ENCODE assay signal across 2 cellular contexts in the genomic region with DNA sequence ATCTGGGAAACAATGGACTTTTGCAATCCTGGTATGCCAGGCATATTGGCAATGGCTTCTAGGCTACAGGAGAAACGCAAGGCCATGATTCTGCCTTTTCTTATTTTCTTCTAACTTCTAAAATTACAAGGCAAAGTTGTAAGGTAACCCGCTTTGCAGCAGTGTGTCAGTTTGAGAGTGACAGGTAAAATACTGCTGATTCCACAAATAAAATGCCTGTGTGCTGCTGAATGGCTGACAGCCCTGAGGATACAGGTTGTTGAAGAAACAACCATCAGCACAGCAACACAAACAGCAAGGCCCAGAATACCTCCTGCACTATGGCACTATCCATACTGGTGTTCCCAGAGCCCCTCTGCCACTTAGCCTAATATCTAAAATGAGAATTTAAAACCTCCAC.
TF ChIP-seq lines count a peak whose summit lies in the region.

No MANE protein-coding gene starts in this region.

TF ChIP-seq in GM23338, 12 proteins besides CTCF, POLR2A, EP300 and RAD21 (continued from another document):
- TF ChIP-seq, protein P1, sequence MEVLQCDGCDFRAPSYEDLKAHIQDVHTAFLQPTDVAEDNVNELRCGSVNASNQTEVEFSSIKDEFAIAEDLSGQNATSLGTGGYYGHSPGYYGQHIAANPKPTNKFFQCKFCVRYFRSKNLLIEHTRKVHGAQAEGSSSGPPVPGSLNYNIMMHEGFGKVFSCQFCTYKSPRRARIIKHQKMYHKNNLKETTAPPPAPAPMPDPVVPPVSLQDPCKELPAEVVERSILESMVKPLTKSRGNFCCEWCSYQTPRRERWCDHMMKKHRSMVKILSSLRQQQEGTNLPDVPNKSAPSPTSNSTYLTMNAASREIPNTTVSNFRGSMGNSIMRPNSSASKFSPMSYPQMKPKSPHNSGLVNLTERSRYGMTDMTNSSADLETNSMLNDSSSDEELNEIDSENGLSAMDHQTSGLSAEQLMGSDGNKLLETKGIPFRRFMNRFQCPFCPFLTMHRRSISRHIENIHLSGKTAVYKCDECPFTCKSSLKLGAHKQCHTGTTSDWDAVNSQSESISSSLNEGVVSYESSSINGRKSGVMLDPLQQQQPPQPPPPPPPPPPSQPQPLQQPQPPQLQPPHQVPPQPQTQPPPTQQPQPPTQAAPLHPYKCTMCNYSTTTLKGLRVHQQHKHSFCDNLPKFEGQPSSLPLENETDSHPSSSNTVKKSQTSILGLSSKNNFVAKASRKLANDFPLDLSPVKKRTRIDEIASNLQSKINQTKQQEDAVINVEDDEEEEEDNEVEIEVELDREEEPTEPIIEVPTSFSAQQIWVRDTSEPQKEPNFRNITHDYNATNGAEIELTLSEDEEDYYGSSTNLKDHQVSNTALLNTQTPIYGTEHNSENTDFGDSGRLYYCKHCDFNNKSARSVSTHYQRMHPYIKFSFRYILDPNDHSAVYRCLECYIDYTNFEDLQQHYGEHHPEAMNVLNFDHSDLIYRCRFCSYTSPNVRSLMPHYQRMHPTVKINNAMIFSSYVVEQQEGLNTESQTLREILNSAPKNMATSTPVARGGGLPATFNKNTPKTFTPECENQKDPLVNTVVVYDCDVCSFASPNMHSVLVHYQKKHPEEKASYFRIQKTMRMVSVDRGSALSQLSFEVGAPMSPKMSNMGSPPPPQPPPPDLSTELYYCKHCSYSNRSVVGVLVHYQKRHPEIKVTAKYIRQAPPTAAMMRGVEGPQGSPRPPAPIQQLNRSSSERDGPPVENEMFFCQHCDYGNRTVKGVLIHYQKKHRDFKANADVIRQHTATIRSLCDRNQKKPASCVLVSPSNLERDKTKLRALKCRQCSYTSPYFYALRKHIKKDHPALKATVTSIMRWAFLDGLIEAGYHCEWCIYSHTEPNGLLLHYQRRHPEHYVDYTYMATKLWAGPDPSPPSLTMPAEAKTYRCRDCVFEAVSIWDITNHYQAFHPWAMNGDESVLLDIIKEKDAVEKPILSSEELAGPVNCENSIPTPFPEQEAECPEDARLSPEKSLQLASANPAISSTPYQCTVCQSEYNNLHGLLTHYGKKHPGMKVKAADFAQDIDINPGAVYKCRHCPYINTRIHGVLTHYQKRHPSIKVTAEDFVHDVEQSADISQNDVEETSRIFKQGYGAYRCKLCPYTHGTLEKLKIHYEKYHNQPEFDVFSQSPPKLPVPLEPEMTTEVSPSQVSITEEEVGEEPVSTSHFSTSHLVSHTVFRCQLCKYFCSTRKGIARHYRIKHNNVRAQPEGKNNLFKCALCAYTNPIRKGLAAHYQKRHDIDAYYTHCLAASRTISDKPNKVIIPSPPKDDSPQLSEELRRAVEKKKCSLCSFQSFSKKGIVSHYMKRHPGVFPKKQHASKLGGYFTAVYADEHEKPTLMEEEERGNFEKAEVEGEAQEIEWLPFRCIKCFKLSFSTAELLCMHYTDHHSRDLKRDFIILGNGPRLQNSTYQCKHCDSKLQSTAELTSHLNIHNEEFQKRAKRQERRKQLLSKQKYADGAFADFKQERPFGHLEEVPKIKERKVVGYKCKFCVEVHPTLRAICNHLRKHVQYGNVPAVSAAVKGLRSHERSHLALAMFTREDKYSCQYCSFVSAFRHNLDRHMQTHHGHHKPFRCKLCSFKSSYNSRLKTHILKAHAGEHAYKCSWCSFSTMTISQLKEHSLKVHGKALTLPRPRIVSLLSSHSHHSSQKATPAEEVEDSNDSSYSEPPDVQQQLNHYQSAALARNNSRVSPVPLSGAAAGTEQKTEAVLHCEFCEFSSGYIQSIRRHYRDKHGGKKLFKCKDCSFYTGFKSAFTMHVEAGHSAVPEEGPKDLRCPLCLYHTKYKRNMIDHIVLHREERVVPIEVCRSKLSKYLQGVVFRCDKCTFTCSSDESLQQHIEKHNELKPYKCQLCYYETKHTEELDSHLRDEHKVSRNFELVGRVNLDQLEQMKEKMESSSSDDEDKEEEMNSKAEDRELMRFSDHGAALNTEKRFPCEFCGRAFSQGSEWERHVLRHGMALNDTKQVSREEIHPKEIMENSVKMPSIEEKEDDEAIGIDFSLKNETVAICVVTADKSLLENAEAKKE (CRISPR knock-in tag; IDR thresholded peaks at IDR 0.05), result no peak

TF ChIP-seq in K562, 482 proteins besides CTCF, POLR2A, EP300 and RAD21 (continued from another document):
- TF ChIP-seq MAFF (IDR thresholded peaks at IDR 0.05; ENCODE audit: low read length) (peak; percentile 34), ZNF445 (CRISPR knock-in tag; IDR thresholded peaks at IDR 0.05; ENCODE audit: low read depth) (no peak), CHCHD3 (CRISPR knock-in tag; IDR thresholded peaks at IDR 0.05) (no peak), SMAD3 (CRISPR knock-in tag; conservative IDR thresholded peaks at IDR 0.05) (no peak), DACH1 (IDR thresholded peaks at IDR 0.05; ENCODE audit: partially characterized antibody) (no peak), ZNF316 (IDR thresholded peaks at IDR 0.05) (0 out of 2 replicates have a peak, but pooled peaks have one; percentile 44), RB1 (IDR thresholded peaks at IDR 0.05; ENCODE audit: low read depth) (no peak), ZNF699 (CRISPR knock-in tag; IDR thresholded peaks at IDR 0.05; ENCODE audit: insufficient replicate concordance) (no peak), ETV1 (tag; conservative IDR thresholded peaks at IDR 0.05; ENCODE audit: low read depth) (no peak), ZNF75A (CRISPR knock-in tag; IDR thresholded peaks at IDR 0.05) (no peak), MAFG (tag; conservative IDR thresholded peaks at IDR 0.05) (0 out of 2 replicates have a peak, but pooled peaks have one; percentile 20)
- TF ChIP-seq, protein P2, sequence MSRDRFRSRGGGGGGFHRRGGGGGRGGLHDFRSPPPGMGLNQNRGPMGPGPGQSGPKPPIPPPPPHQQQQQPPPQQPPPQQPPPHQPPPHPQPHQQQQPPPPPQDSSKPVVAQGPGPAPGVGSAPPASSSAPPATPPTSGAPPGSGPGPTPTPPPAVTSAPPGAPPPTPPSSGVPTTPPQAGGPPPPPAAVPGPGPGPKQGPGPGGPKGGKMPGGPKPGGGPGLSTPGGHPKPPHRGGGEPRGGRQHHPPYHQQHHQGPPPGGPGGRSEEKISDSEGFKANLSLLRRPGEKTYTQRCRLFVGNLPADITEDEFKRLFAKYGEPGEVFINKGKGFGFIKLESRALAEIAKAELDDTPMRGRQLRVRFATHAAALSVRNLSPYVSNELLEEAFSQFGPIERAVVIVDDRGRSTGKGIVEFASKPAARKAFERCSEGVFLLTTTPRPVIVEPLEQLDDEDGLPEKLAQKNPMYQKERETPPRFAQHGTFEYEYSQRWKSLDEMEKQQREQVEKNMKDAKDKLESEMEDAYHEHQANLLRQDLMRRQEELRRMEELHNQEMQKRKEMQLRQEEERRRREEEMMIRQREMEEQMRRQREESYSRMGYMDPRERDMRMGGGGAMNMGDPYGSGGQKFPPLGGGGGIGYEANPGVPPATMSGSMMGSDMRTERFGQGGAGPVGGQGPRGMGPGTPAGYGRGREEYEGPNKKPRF (IDR thresholded peaks at IDR 0.05; ENCODE audit: low read depth, low read length), result no peak
- TF ChIP-seq, protein P3, sequence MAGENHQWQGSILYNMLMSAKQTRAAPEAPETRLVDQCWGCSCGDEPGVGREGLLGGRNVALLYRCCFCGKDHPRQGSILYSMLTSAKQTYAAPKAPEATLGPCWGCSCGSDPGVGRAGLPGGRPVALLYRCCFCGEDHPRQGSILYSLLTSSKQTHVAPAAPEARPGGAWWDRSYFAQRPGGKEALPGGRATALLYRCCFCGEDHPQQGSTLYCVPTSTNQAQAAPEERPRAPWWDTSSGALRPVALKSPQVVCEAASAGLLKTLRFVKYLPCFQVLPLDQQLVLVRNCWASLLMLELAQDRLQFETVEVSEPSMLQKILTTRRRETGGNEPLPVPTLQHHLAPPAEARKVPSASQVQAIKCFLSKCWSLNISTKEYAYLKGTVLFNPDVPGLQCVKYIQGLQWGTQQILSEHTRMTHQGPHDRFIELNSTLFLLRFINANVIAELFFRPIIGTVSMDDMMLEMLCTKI (IDR thresholded peaks at IDR 0.05; ENCODE audit: partially characterized antibody), result no peak
TF ChIP-seq in K562: peak in this region for 3.
